1 cellular context compared by ENCODE assay signal in genomic region chr10:50470798-50471582, GRCh38.
TF ChIP-seq lines count a peak whose summit lies in the region.

No MANE protein-coding gene starts in this region.

TF ChIP-seq in GM23338, 12 proteins besides CTCF, POLR2A, EP300 and RAD21 (continued from another document):
- TF ChIP-seq ZNF462 (CRISPR knock-in tag; IDR thresholded peaks at IDR 0.05), result no peak
- TF ChIP-seq POLR2AphosphoS5 (IDR thresholded peaks at IDR 0.05; ENCODE audit: low read depth), result no peak
- TF ChIP-seq STAT1 (IDR thresholded peaks at IDR 0.05; ENCODE audit: unreplicated experiment), result no peak
